In genomic region chr15:63048986-63049665, GRCh38 we compare ENCODE assay signal across 9 cellular contexts. TPM values are rescaled to one million over a fixed set of nuclear protein-coding genes. Genes with fewer than 3 reads are reported as not detected.
DNase-seq lines count a peak whose midpoint lies in the region; ATAC-seq, FAIRE-seq and TF ChIP-seq lines count a peak whose summit lies in the region.
"Had no signal": no experiment of that assay in that cellular context is flagged by ENCODE, and none has a peak within 500 bp of the region (broad histone marks: within the 10 kb centered on the region; RNA-seq: fewer than 3 reads in every experiment).

No MANE protein-coding gene starts in this region.

- H3K79me1 ChIP-seq in H1 (ENCODE audit: low read depth, low read length), result peaks cover under 1% of the 10 kb centered on the region; the same call in 1 of the 2 replicates

- H4K91ac ChIP-seq in H1 (replicated peaks; ENCODE audit: insufficient read length, low read length), result no peak overlapping the region

- no peak overlapping the region for H2BK12ac ChIP-seq in H1 (ENCODE audit: low read depth, low read length)

- peaks cover 18% of the 10 kb centered on the region for H3K4me1 Mint-ChIP-seq in memory B cell
- H3K4me1 Mint-ChIP-seq in stimulated activated naive CD8-positive, alpha-beta T cell treated with anti-CD3 and anti-CD28 coated beads, Interleukin-15, Interleukin-2, amounts not matched to agents 100 ng/mL and 50 ng/mL, for 24 hours (ENCODE audit: low read depth), result peaks cover 19% of the 10 kb centered on the region

- H2BK5ac ChIP-seq in H1 (ENCODE audit: low read depth, low read length), result no peak overlapping the region

- peak overlapping the region; percentile 87 to 94 for H3K4me2 ChIP-seq in H1 (ENCODE audit: insufficient read depth in 1 of 2, low read depth in 2 of 2, low read length in 2 of 2)

- H3K27ac ChIP-seq in H1 (ENCODE audit: low read depth, low read length), result peak overlapping the region; percentile 37; the same call in 1 of the 2 replicates

- H3K18ac ChIP-seq in H1 (ENCODE audit: extremely low read depth, low read length), result no peak overlapping the region

- H3K36me3 Mint-ChIP-seq in memory B cell, result no peaks in the 10 kb centered on the region
- H3K36me3 Mint-ChIP-seq in stimulated activated naive CD8-positive, alpha-beta T cell treated with anti-CD3 and anti-CD28 coated beads, Interleukin-15, Interleukin-2, amounts not matched to agents 100 ng/mL and 50 ng/mL, for 24 hours (ENCODE audit: low read depth), result no peaks in the 10 kb centered on the region

- peak; percentile 11 for DNase-seq in NCI-H2196 (lab: John Stamatoyannopoulos, UW; ENCODE audit: unreplicated experiment)
- no peak for DNase-seq in NCI-H2196 treated with DMSO at 0.1 percent for 48 hours (lab: John Stamatoyannopoulos, UW; ENCODE audit: unreplicated experiment)
- DNase-seq in NCI-H1105 treated with DMSO at 0.1 percent for 48 hours (lab: John Stamatoyannopoulos, UW), result peak; percentile 80
- peak; percentile 39 for DNase-seq in activated CD4-positive, alpha-beta T cell treated with anti-CD3 and anti-CD28 coated beads, Interleukin-2, amount 50 U/mL, for 1 hour
- peak in 1 of 2 experiments; percentile 71 for DNase-seq in H1 (ENCODE audit: low read depth in 1 of 2, low spot score in 2 of 2)
- peak in 1 of 2 donors; percentile 26 for DNase-seq in memory B cell (ENCODE audit: low spot score in 2 of 2)

- ATAC-seq in memory B cell (ENCODE audit: low read depth) (peak; percentile 1), HG03521 (IDR thresholded peaks at IDR 0.05; ENCODE audit: unreplicated experiment) (no peak)

- TF ChIP-seq POLR2A in H1 (IDR thresholded peaks at IDR 0.05; ENCODE audit: control extremely low read depth in 1 of 2, low read depth in 2 of 2, low read length in 2 of 2), result peak; percentile 7 to 12

- H3K4ac ChIP-seq in H1 (replicated peaks; ENCODE audit: insufficient read length, low read depth, low read length), result no peak overlapping the region

- H3K27me3 Mint-ChIP-seq in memory B cell, result peaks cover 13% of the 10 kb centered on the region
- H3K27me3 Mint-ChIP-seq in stimulated activated naive CD8-positive, alpha-beta T cell treated with anti-CD3 and anti-CD28 coated beads, Interleukin-15, Interleukin-2, amounts not matched to agents 100 ng/mL and 50 ng/mL, for 24 hours, result peaks cover 36% of the 10 kb centered on the region

- H3K23me2 ChIP-seq in H1 (ENCODE audit: low read depth, low read length), result peaks cover 11% of the 10 kb centered on the region; the same call in 1 of the 2 replicates

- no peak overlapping the region for H3K14ac ChIP-seq in H1 (ENCODE audit: insufficient read length)

- peaks cover 2 to 57% of the 10 kb centered on the region in 2 experiments; a peak in 3 of 4 replicates for H3K79me2 ChIP-seq in H1 (ENCODE audit: control insufficient read depth in 1 of 2, insufficient read depth in 2 of 2, low read length in 2 of 2)

- FAIRE-seq in H1 (lab: Jason Lieb, UNC), result no peak
- FAIRE-seq: islet of Langerhans had no signal

- H3K9me3 ChIP-seq in H1 (ENCODE audit: insufficient read depth in 2 of 2, low read depth in 1 of 2, low read length in 1 of 2), result no peaks in the 10 kb centered on the region

- peak overlapping the region; percentile 12 to 66 (median 41); a peak in 5 of 7 replicates for H3K9ac ChIP-seq in H1 (replicated peaks in 1 of 4; ENCODE audit: extremely low read depth in 1 of 4, low read depth in 3 of 4, low read length in 3 of 4)

- peaks cover 8 to 72% (median 25%) of the 10 kb centered on the region in 4 experiments; a peak in 7 of 8 replicates for H3K36me3 ChIP-seq in H1 (ENCODE audit: control insufficient read depth in 2 of 4, insufficient read depth in 4 of 4, low read length in 3 of 4)

- peaks cover 2 to 14% of the 10 kb centered on the region in 2 experiments for H4K20me1 ChIP-seq in H1 (replicated peaks in 1 of 2; ENCODE audit: control insufficient read depth in 1 of 2, insufficient read depth in 2 of 2, low read length in 2 of 2)

- peak overlapping the region; percentile 33 for H3K27ac Mint-ChIP-seq in memory B cell
- peak overlapping the region; percentile 72 for H3K27ac Mint-ChIP-seq in stimulated activated naive CD8-positive, alpha-beta T cell treated with anti-CD3 and anti-CD28 coated beads, Interleukin-15, Interleukin-2, amounts not matched to agents 100 ng/mL and 50 ng/mL, for 24 hours

- TF ChIP-seq EP300 in H1 (IDR thresholded peaks at IDR 0.05; ENCODE audit: borderline replicate concordance in 1 of 2, low read depth in 2 of 2, low read length in 2 of 2), result no peak

- no peak overlapping the region for H2BK20ac ChIP-seq in H1 (ENCODE audit: low read length)

- WGBS in H1 (ENCODE audit: extremely low coverage in 1 of 2, insufficient coverage in 1 of 2, insufficient read length in 1 of 2, insufficient replicate concordance in 2 of 2, low coverage in 1 of 2, low lambda C conversion rate in 2 of 2, missing lambda C conversion rate in 1 of 2), 2 experiments, result 24% methylated on average over 26 of the region's 26 CpGs; no CpG with 5 or more reads in 1 of the 2 experiments

- H4K5ac ChIP-seq in H1 (ENCODE audit: insufficient read length, low read depth, low read length), result peak overlapping the region; percentile 7

- H3K4me3 ChIP-seq in H1 (ENCODE audit: extremely low read depth in 1 of 4, insufficient read depth in 2 of 4, low read depth in 3 of 4, low read length in 4 of 4), result peak overlapping the region; percentile 42 to 98 (median 69)

- no peak overlapping the region for H2AFZ ChIP-seq in H1 (ENCODE audit: low read length)

- POLR2A ChIA-PET in H1 (lab: Charles Lee; ENCODE audit: partially characterized antibody), result interaction anchor here (0.8 to 30.9 kb wide), 24 partner anchors 8 to 229 kb away, joined by 3 to 635 read pairs (median 9); partner anchors contain the start of gene APH1B

- CTCF ChIA-PET in H1 (lab: Charles Lee; ENCODE audit: partially characterized antibody), result interaction anchor here (0.8 to 7.1 kb wide), 21 partner anchors 8 to 257 kb away, joined by 3 to 58 read pairs (median 7); no protein-coding TSS in a partner anchor

- H3K9me3 Mint-ChIP-seq in memory B cell, result no peaks in the 10 kb centered on the region
- H3K9me3 Mint-ChIP-seq in stimulated activated naive CD8-positive, alpha-beta T cell treated with anti-CD3 and anti-CD28 coated beads, Interleukin-15, Interleukin-2, amounts not matched to agents 100 ng/mL and 50 ng/mL, for 24 hours, result no peaks in the 10 kb centered on the region

- no peak overlapping the region for H3K23ac ChIP-seq in H1 (ENCODE audit: insufficient read length)

- no peak for TF ChIP-seq CTCF in H1 (IDR thresholded peaks at IDR 0.05; ENCODE audit: control extremely low read depth in 1 of 3, insufficient read depth in 1 of 3, low read depth in 1 of 3, low read length in 3 of 3)

- no peak overlapping the region for H4K8ac ChIP-seq in H1 (ENCODE audit: extremely low read depth, insufficient read depth, low read length)

- no peak overlapping the region for H2BK120ac ChIP-seq in H1 (replicated peaks; ENCODE audit: low read depth, low read length)

- H3K56ac ChIP-seq in H1 (replicated peaks; ENCODE audit: insufficient read length, low read depth, low read length), result no peak overlapping the region

- peak overlapping the region; percentile 90 for H3K4me3 Mint-ChIP-seq in memory B cell
- H3K4me3 Mint-ChIP-seq in stimulated activated naive CD8-positive, alpha-beta T cell treated with anti-CD3 and anti-CD28 coated beads, Interleukin-15, Interleukin-2, amounts not matched to agents 100 ng/mL and 50 ng/mL, for 24 hours, result peak overlapping the region; percentile 90

- no peak overlapping the region for H2BK15ac ChIP-seq in H1 (ENCODE audit: low read length)

- H2AK5ac ChIP-seq in H1 (ENCODE audit: low read depth, low read length), result no peak overlapping the region

- H3K4me1 ChIP-seq in H1 (replicated peaks in 1 of 4; ENCODE audit: control insufficient read depth in 3 of 4, insufficient read depth in 4 of 4, low read length in 3 of 4), result peaks cover 15 to 34% (median 21%) of the 10 kb centered on the region in 4 experiments

- no peaks in the 10 kb centered on the region for H3K27me3 ChIP-seq in H1 (replicated peaks in 1 of 4; ENCODE audit: control insufficient read depth in 3 of 4, extremely low read depth in 1 of 4, insufficient read depth in 3 of 4, low read length in 3 of 4)

- peak in 1 of 2 experiments; percentile 7; a peak in 1 of 4 replicates for TF ChIP-seq RAD21 in H1 (IDR thresholded peaks at IDR 0.05 in 1 of 2, conservative IDR thresholded peaks at IDR 0.05 in 1 of 2; ENCODE audit: low read depth in 2 of 2, low read length in 2 of 2)

TF ChIP-seq in H1, 55 proteins besides CTCF, POLR2A, EP300 and RAD21 (continues in another document):
- TF ChIP-seq RXRA (IDR thresholded peaks at IDR 0.05; ENCODE audit: insufficient read depth, low read depth, low read length) (no peak), MAFK (IDR thresholded peaks at IDR 0.05; ENCODE audit: low read depth, low read length) (no peak), CREB1 (IDR thresholded peaks at IDR 0.05) (peak; percentile 33; the same call in 1 of the 2 replicates), CHD1 (IDR thresholded peaks at IDR 0.05; ENCODE audit: low read depth, low read length) (no peak), SAP30 (IDR thresholded peaks at IDR 0.05; ENCODE audit: insufficient read depth, insufficient replicate concordance, low read length) (peak; percentile 92), TAF7 (optimal IDR thresholded peaks at IDR 0.05; ENCODE audit: borderline replicate concordance, low read depth, low read length) (no peak), PHF8 (conservative IDR thresholded peaks at IDR 0.05; ENCODE audit: low read depth, low read length) (no peak), POLR2AphosphoS5 (IDR thresholded peaks at IDR 0.05; ENCODE audit: low read depth, low read length) (peak; percentile 75; the same call in 1 of the 2 replicates), TEAD4 (IDR thresholded peaks at IDR 0.05; ENCODE audit: low read depth, low read length) (no peak)

RNA-seq across cellular contexts. Expression of gene TPM1, which starts 6.6 kb away (rescaled TPM):
- 571 and 579 TPM in 2 replicates for total RNA-seq in H1 (2021; fragmentation: NEBNext Ultra II Directional; extraction: Animal tissue kit (Norgen Biotek cat#: 25700))
- 246 and 258 TPM in 2 replicates for polyA plus RNA-seq in H1 (2011; rRNA removed)
- 481 TPM for polyA plus RNA-seq in H1 (2011; cell fraction: cytosol; rRNA removed)
- polyA plus RNA-seq in H1 (2011; cell fraction: nucleus; rRNA removed), result 537 TPM
- polyA plus RNA-seq in H1 (2012, experiment 1 of 2), result 409 to 588 TPM (median 457 TPM) in 4 replicates
- 113 TPM for polyA plus RNA-seq in H1 (2012, experiment 2 of 2)
- 292 TPM for polyA plus RNA-seq in H1 (2013, experiment 1 of 2)
- polyA plus RNA-seq in H1 (2013, experiment 2 of 2), result 291 TPM
- polyA minus RNA-seq in H1 (2011; rRNA and poly(A)+ RNA removed), result 221 and 265 TPM in 2 replicates
- polyA minus RNA-seq in H1 (2011; cell fraction: cytosol; rRNA and poly(A)+ RNA removed), result 225 TPM
- 741 TPM for polyA minus RNA-seq in H1 (2011; cell fraction: nucleus; rRNA and poly(A)+ RNA removed)
